Comparison of ENCODE assay signal across 8 cellular contexts in genomic region chr1:227728059-227728891, GRCh38. TPM values are rescaled to one million over a fixed set of nuclear protein-coding genes. Genes with fewer than 3 reads are reported as not detected.
DNase-seq lines count a peak whose midpoint lies in the region; ATAC-seq and TF ChIP-seq lines count a peak whose summit lies in the region.

No MANE protein-coding gene starts in this region.

- peaks cover 12% of the 10 kb centered on the region for H3K9me3 Mint-ChIP-seq in endodermal cell

- H3K27me3 Mint-ChIP-seq in endodermal cell (ENCODE audit: insufficient read depth) = peaks cover 6% of the 10 kb centered on the region

- 3 to 4% methylated on average over 22 to 37 of the region's 51 CpGs for WGBS in endodermal cell (ENCODE audit: insufficient coverage in 1 of 2, insufficient read length in 1 of 2), 2 experiments

- H3K9me3 ChIP-seq in endodermal cell (ENCODE audit: control insufficient read depth, low read length) (peaks cover 3% of the 10 kb centered on the region), mononuclear cell (ENCODE audit: low read depth, low read length) (no peaks in the 10 kb centered on the region)

- peak overlapping the region; percentile 49 for H3K9ac ChIP-seq in endodermal cell (ENCODE audit: extremely low read depth, low read length, poor library complexity, severe bottlenecking)

- no peaks in the 10 kb centered on the region for H3K4me1 ChIP-seq in endodermal cell (ENCODE audit: control insufficient read depth, insufficient read depth, low read length)
- peaks cover 13% of the 10 kb centered on the region for H3K4me1 ChIP-seq in mononuclear cell (ENCODE audit: insufficient read depth, low read length)

- peaks cover 13% of the 10 kb centered on the region for H3K4me1 Mint-ChIP-seq in endodermal cell

- H3K27ac ChIP-seq in endodermal cell (ENCODE audit: low read depth, low read length) = no peak overlapping the region

- DNase-seq in GM06990 (ENCODE audit: extremely low read depth, insufficient read length) (peak; percentile 66), NCI-H748 treated with DMSO at 0.1 percent for 48 hours (lab: John Stamatoyannopoulos, UW) (peak; percentile 18), endodermal cell (peak; percentile 94)
- peak; percentile 79 for DNase-seq in activated CD8-positive, alpha-beta memory T cell treated with anti-CD3 and anti-CD28 coated beads for 24 hours
- DNase-seq in stimulated activated CD8-positive, alpha-beta memory T cell treated with anti-CD3 and anti-CD28 coated beads, Interleukin-4, amount 100 ng/mL, for 48 hours = peak; percentile 78

- peaks cover under 1% of the 10 kb centered on the region for H3K36me3 Mint-ChIP-seq in endodermal cell (ENCODE audit: low read depth)

- H3K27ac Mint-ChIP-seq in endodermal cell = peak overlapping the region; percentile 52

- TF ChIP-seq CTCF in GM06990 (IDR thresholded peaks at IDR 0.05; ENCODE audit: insufficient read depth, low read length, poor library complexity, severe bottlenecking) (no peak), endodermal cell (conservative IDR thresholded peaks at IDR 0.05) (no peak)

- H3K4me3 Mint-ChIP-seq in endodermal cell = peak overlapping the region; percentile 69

- no peaks in the 10 kb centered on the region for H3K27me3 ChIP-seq in GM06990 (replicated peaks; ENCODE audit: control insufficient read depth, insufficient read depth, low read length)
- H3K27me3 ChIP-seq in endodermal cell (ENCODE audit: control insufficient read depth, insufficient read depth, low read length, poor library complexity, severe bottlenecking) = no peaks in the 10 kb centered on the region
- H3K27me3 ChIP-seq in mononuclear cell (ENCODE audit: insufficient read depth, low read length) = peaks cover 4% of the 10 kb centered on the region

- peaks cover 18% of the 10 kb centered on the region for H3K36me3 ChIP-seq in GM06990 (ENCODE audit: control insufficient read depth, insufficient read depth, low read length)
- peaks cover 14% of the 10 kb centered on the region for H3K36me3 ChIP-seq in endodermal cell (ENCODE audit: control insufficient read depth, insufficient read depth, low read length)

- ATAC-seq in HG03025 (IDR thresholded peaks at IDR 0.05; ENCODE audit: low FRiP score, unreplicated experiment) = peak; percentile 28
- ATAC-seq in HG03469 (IDR thresholded peaks at IDR 0.05; ENCODE audit: unreplicated experiment) = no peak

- peak overlapping the region; percentile 63 for H3K4me3 ChIP-seq in GM06990 (replicated peaks; ENCODE audit: low read depth, low read length)
- H3K4me3 ChIP-seq in endodermal cell (ENCODE audit: low read length) = peak overlapping the region; percentile 83
- peak overlapping the region; percentile 29 for H3K4me3 ChIP-seq in mononuclear cell (ENCODE audit: low read length)

RNA-seq across cellular contexts. Expression of gene JMJD4, which starts 6.8 kb away (rescaled TPM):
- total RNA-seq in endodermal cell (10 to 100 TPM; 19.4 to 21.8 TPM), mononuclear cell (10.5 TPM)
- polyA plus RNA-seq in endodermal cell (2013, experiment 1 of 2) = 14.3 TPM
- polyA plus RNA-seq in endodermal cell (2013, experiment 2 of 2) = 13.4 TPM

RNA-seq across cellular contexts. Expression of gene SNAP47, which starts 7.0 kb away (rescaled TPM):
- total RNA-seq in endodermal cell (10 to 100 TPM; 42.5 to 46.6 TPM), mononuclear cell (18.1 TPM)
- 41.3 TPM for polyA plus RNA-seq in endodermal cell (2013, experiment 1 of 2)
- polyA plus RNA-seq in endodermal cell (2013, experiment 2 of 2) = 37.0 TPM

Comparison
In these comparisons a context has a peak if more than half of its experiments do, and no peak if none do; other contexts are left out.
1. DNase-seq: peak in every context shown above with its lines; median percentile 94 in endodermal cell; 79 in activated CD8-positive, alpha-beta memory T cell treated with anti-CD3 and anti-CD28 coated beads for 24 hours; 78 in stimulated activated CD8-positive, alpha-beta memory T cell treated with anti-CD3 and anti-CD28 coated beads, Interleukin-4, amount 100 ng/mL, for 48 hours; 66 in GM06990; 18 in NCI-H748 treated with DMSO at 0.1 percent for 48 hours.
2. H3K4me3 ChIP-seq: peak in every context shown above with its lines; median percentile 83 in endodermal cell; 63 in GM06990; 29 in mononuclear cell.